14 cellular contexts compared by ENCODE assay signal in the genomic region with DNA sequence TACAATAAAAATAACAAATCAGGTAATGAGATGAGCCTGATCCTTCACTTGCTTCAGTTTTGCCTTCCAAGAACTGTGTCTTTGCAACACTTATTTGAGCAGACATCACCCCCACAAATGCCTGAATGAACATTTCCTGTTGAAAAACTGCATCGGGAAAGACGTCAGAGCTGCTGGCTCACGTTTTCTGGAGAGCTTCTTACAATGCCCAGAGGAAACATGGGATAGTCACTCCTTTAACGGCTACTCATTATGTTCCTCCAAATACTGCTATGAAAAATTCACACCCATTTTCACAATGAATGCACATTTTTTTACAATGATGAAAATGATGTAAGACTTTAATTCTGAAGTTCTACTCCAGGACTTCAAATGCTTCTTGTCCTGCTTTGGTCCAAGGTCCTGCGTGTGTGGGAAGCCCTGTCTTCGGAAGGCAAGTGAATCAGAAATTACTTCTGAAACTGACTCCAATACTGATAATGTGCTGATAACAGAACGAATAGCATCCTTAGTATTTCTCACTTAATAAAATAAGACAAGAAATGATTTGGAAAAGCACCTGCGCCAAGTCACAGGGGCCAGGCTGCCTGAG.
DNase-seq lines count a peak whose midpoint lies in the region; ATAC-seq and TF ChIP-seq lines count a peak whose summit lies in the region.
"Had no signal": no experiment of that assay in that cellular context is flagged by ENCODE, and none has a peak within 500 bp of the region (broad histone marks: within the 10 kb centered on the region; RNA-seq: fewer than 3 reads in every experiment).

No MANE protein-coding gene starts in this region.

- H3K9me3 Mint-ChIP-seq in effector memory CD8-positive, alpha-beta T cell = no peaks in the 10 kb centered on the region
- H3K9me3 Mint-ChIP-seq: central memory CD8-positive, alpha-beta T cell; stimulated activated naive B cell treated with anti-CD40 and anti-IgM and Interleukin-4, amounts not matched to agents 10 μg/mL and 1 μg/mL and 100 μg/mL, for 72 hours had no signal

- H3K36me3 Mint-ChIP-seq in effector memory CD8-positive, alpha-beta T cell (ENCODE audit: insufficient read depth) = no peaks in the 10 kb centered on the region
- H3K36me3 Mint-ChIP-seq: stimulated activated naive B cell treated with anti-CD40 and anti-IgM and Interleukin-4, amounts not matched to agents 10 μg/mL and 1 μg/mL and 100 μg/mL, for 72 hours had no signal

- intact Hi-C loops in sciatic nerve (cut with DNase I) = no loop called here

- no peak overlapping the region for H3K4me3 Mint-ChIP-seq in effector memory CD8-positive, alpha-beta T cell
- H3K4me3 Mint-ChIP-seq: activated CD8-positive, alpha-beta T cell treated with anti-CD3 and anti-CD28 coated beads, Interleukin-2, amount 10 ng/mL, durations not matched to agents 7 days and 5 days; central memory CD8-positive, alpha-beta T cell; stimulated activated naive B cell treated with anti-CD40 and anti-IgM and Interleukin-4, amounts not matched to agents 10 μg/mL and 1 μg/mL and 100 μg/mL, for 72 hours had no signal

- no peak for TF ChIP-seq CTCF in fibroblast of pulmonary artery (IDR thresholded peaks at IDR 0.05; ENCODE audit: low read length, missing control alignments)

- H3K4me1 Mint-ChIP-seq in effector memory CD8-positive, alpha-beta T cell (ENCODE audit: low read depth in 2 of 2) = no peaks in the 10 kb centered on the region
- H3K4me1 Mint-ChIP-seq: central memory CD8-positive, alpha-beta T cell; stimulated activated naive B cell treated with anti-CD40 and anti-IgM and Interleukin-4, amounts not matched to agents 10 μg/mL and 1 μg/mL and 100 μg/mL, for 72 hours had no signal

- DNase-seq in GM04503 (ENCODE audit: low read depth) (peak; percentile 66), fibroblast of pulmonary artery (ENCODE audit: low read depth) (peak; percentile 57), sciatic nerve (ENCODE audit: low spot score) (peak; percentile 30), NCI-H1105 treated with DMSO at 0.1 percent for 48 hours (lab: John Stamatoyannopoulos, UW) (no peak), HuH-7 (ENCODE audit: low spot score) (no peak)
- DNase-seq in effector memory CD8-positive, alpha-beta T cell = no peak
- DNase-seq: activated CD8-positive, alpha-beta T cell treated with anti-CD3 and anti-CD28 coated beads, Interleukin-2, amount 10 ng/mL, durations not matched to agents 7 days and 5 days; NCI-H524 treated with DMSO at 0.1 percent for 48 hours; SHP77; stimulated activated CD4-positive, alpha-beta T cell treated with anti-CD3 and anti-CD28 coated beads, Interleukin-4, amount 100 ng/mL, for 4 hours; stimulated activated naive B cell treated with anti-CD40 and anti-IgM and Interleukin-4, amounts not matched to agents 10 μg/mL and 1 μg/mL and 100 μg/mL, for 72 hours had no signal

- peak; percentile 41 for ATAC-seq in SK-N-SH treated with all-trans-retinoic acid at 6 μM for 48 hours
- ATAC-seq in sciatic nerve = peak; percentile 26
- ATAC-seq in effector memory CD8-positive, alpha-beta T cell (replicated peaks) = no peak
- no peak for ATAC-seq in GM21423 (IDR thresholded peaks at IDR 0.05; ENCODE audit: unreplicated experiment)
- ATAC-seq: activated CD8-positive, alpha-beta T cell treated with anti-CD3 and anti-CD28 coated beads, Interleukin-2, amount 10 ng/mL, durations not matched to agents 7 days and 5 days had no signal

- H3K27me3 Mint-ChIP-seq in effector memory CD8-positive, alpha-beta T cell = peaks cover 32 to 64% of the 10 kb centered on the region in 2 donors

- H3K4me3 ChIP-seq in fibroblast of pulmonary artery (replicated peaks; ENCODE audit: low read depth, low read length) = no peak overlapping the region

- no peak overlapping the region for H3K27ac Mint-ChIP-seq in effector memory CD8-positive, alpha-beta T cell
- H3K27ac Mint-ChIP-seq: activated CD8-positive, alpha-beta T cell treated with anti-CD3 and anti-CD28 coated beads, Interleukin-2, amount 10 ng/mL, durations not matched to agents 7 days and 5 days; stimulated activated naive B cell treated with anti-CD40 and anti-IgM and Interleukin-4, amounts not matched to agents 10 μg/mL and 1 μg/mL and 100 μg/mL, for 72 hours had no signal

TF ChIP-seq in SK-N-SH treated with all-trans-retinoic acid at 6 μM for 48 hours, 23 proteins besides CTCF, POLR2A, EP300 and RAD21:
- no peak for TF ChIP-seq OSR1 (CRISPR knock-in tag; IDR thresholded peaks at IDR 0.05)
- TF ChIP-seq RARB (CRISPR knock-in tag; IDR thresholded peaks at IDR 0.05) = no peak

Comparison
In these comparisons a context has a peak if more than half of its experiments do, and no peak if none do; other contexts are left out.
1. DNase-seq: peak in GM04503 (single experiment), fibroblast of pulmonary artery (single experiment) and sciatic nerve (single experiment); none in NCI-H1105 treated with DMSO at 0.1 percent for 48 hours (single experiment), effector memory CD8-positive, alpha-beta T cell (0 of 3) and HuH-7 (single experiment).
2. ATAC-seq: peak in SK-N-SH treated with all-trans-retinoic acid at 6 μM for 48 hours (single experiment) and sciatic nerve (single experiment); none in effector memory CD8-positive, alpha-beta T cell (single experiment) and GM21423 (single experiment).